13 cellular contexts compared by ENCODE assay signal in the genomic region with DNA sequence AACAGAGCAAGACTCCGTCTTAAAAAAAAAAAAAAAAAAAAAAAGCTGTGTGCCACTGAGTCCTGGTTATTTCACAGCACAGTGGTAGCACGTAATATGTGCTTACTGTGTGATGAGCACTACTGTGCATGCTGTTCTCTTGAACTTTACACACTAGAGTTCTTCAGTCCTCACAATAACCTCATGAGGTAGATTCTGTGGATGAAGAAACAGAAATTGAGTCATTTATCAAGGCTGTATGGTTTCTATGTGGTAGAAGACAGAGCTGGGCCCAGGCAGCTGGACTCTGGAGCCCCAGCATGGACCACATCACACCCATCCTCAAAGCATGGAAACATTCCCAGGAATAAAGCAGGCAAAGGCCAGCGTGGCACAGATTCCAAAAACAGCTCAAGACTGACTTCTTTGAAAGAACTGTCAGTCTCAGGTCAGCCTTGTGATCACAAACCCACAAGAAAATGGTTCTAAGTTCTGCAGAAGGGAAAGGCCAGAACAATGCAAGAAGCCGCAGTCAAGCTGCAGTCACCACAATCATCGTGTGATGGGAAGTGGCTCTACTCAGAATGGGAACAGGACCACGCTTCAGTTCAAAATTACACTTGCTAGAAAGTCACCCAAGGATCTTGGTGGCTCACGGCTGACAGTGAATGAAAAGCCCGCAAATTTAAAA. TPM values are rescaled to one million over a fixed set of nuclear protein-coding genes. Genes with fewer than 3 reads are reported as not detected.
A peak's percentile ranks its signal among the peaks of the same experiment; 100 is the strongest.
DNase-seq lines count a peak whose midpoint lies in the region; ATAC-seq, FAIRE-seq and TF ChIP-seq lines count a peak whose summit lies in the region.
"Had no signal": no experiment of that assay in that cellular context is flagged by ENCODE, and none has a peak within 500 bp of the region (broad histone marks: within the 10 kb centered on the region; RNA-seq: fewer than 3 reads in every experiment).

No MANE protein-coding gene starts in this region.

- peaks cover 63% of the 10 kb centered on the region for H3K4me1 ChIP-seq in A549
- peaks cover 51% of the 10 kb centered on the region for H3K4me1 ChIP-seq in Caco-2

- H3K4me2 ChIP-seq in A549 = no peak overlapping the region

- TF ChIP-seq CTCF in A549 (IDR thresholded peaks at IDR 0.05) (no peak), Caco-2 (IDR thresholded peaks at IDR 0.05; ENCODE audit: insufficient read depth in 1 of 2, low read depth in 1 of 2, low read length in 1 of 2, severe bottlenecking in 1 of 2, unreplicated experiment in 1 of 2) (no peak), RWPE1 (conservative IDR thresholded peaks at IDR 0.05; ENCODE audit: low read depth) (no peak)

- no peak for ATAC-seq in A549
- ATAC-seq in T-cell (replicated peaks in 1 of 4) = no peak
- ATAC-seq in HG03280 (IDR thresholded peaks at IDR 0.05; ENCODE audit: unreplicated experiment) = no peak

- CTCF ChIA-PET in A549 (lab: Yijun Ruan, JAX) (interaction anchor here (0.6 to 1.0 kb wide), 3 partner anchors 46 to 101 kb away, joined by 3 to 4 read pairs (median 3); no protein-coding TSS in a partner anchor), Caco-2 (lab: Charles Lee) (no interaction called here), RWPE1 (lab: Yijun Ruan, JAX) (interaction anchor here (0.6 to 1.2 kb wide), 3 partner anchors 12 to 65 kb away, joined by 3 to 6 read pairs (median 3); no protein-coding TSS in a partner anchor), T-cell (lab: Charles Lee) (interaction anchor here in 1 of 2 donors (0.9 kb wide), 1 partner anchor 185 kb away, joined by 3 read pairs; no protein-coding TSS in a partner anchor)

- DNase-seq in A549 (ENCODE audit: low read depth in 1 of 2, low spot score in 1 of 2) = no peak
- DNase-seq in Caco-2 = no peak
- DNase-seq in RWPE1 (ENCODE audit: low spot score) = no peak
- peak; percentile 61 for DNase-seq in medulla oblongata (ENCODE audit: extremely low spot score)
- DNase-seq in T-cell = no peak
- DNase-seq in 8988T = no peak
- DNase-seq in immature natural killer cell = no peak
- DNase-seq: activated naive CD4-positive, alpha-beta T cell treated with anti-CD3 and anti-CD28 coated beads, Interleukin-2, amount 10 ng/mL, durations not matched to agents 7 days and 5 days; CD8-positive, alpha-beta memory T cell; hypothalamus; NCI-H446; RPMI8226 had no signal

- H3K27ac ChIP-seq in A549 (peak overlapping the region; percentile 15 to 87; a peak in 4 of 6 replicates), RWPE1 (peak overlapping the region; percentile 95)

- H3K4me1 Mint-ChIP-seq in Caco-2 (ENCODE audit: low read depth, unreplicated experiment) (peaks cover 34% of the 10 kb centered on the region), T-cell (peaks cover 4 to 22% (median 12%) of the 10 kb centered on the region in 3 donors), immature natural killer cell (peaks cover 9 to 15% of the 10 kb centered on the region in 2 donors)

- H3K36me3 Mint-ChIP-seq in Caco-2 (ENCODE audit: insufficient read depth, unreplicated experiment) = peaks cover 15% of the 10 kb centered on the region
- H3K36me3 Mint-ChIP-seq in T-cell = no peaks in the 10 kb centered on the region
- H3K36me3 Mint-ChIP-seq in immature natural killer cell = no peaks in the 10 kb centered on the region
- H3K36me3 Mint-ChIP-seq: activated naive CD4-positive, alpha-beta T cell treated with anti-CD3 and anti-CD28 coated beads, Interleukin-2, amount 10 ng/mL, durations not matched to agents 7 days and 5 days had no signal

- TF ChIP-seq POLR2A in A549 (IDR thresholded peaks at IDR 0.05; ENCODE audit: low read length) = no peak

- FAIRE-seq in A549 (lab: Jason Lieb, UNC) = no peak

- no peaks in the 10 kb centered on the region for H3K9me3 Mint-ChIP-seq in Caco-2 (ENCODE audit: unreplicated experiment)
- H3K9me3 Mint-ChIP-seq in T-cell = no peaks in the 10 kb centered on the region
- no peaks in the 10 kb centered on the region for H3K9me3 Mint-ChIP-seq in immature natural killer cell
- H3K9me3 Mint-ChIP-seq: activated naive CD4-positive, alpha-beta T cell treated with anti-CD3 and anti-CD28 coated beads, Interleukin-2, amount 10 ng/mL, durations not matched to agents 7 days and 5 days; CD8-positive, alpha-beta memory T cell had no signal

- intact Hi-C loops in Caco-2 (cut with micrococcal nuclease; ENCODE audit: unreplicated experiment) = no loop called here

- H3K4me3 ChIP-seq in A549 (no peak overlapping the region), Caco-2 (ENCODE audit: low read depth, low read length) (no peak overlapping the region)

- no peak for TF ChIP-seq EP300 in A549 (IDR thresholded peaks at IDR 0.05)

- TF ChIP-seq RAD21 in A549 (conservative IDR thresholded peaks at IDR 0.05 in 1 of 2, IDR thresholded peaks at IDR 0.05 in 1 of 2) = no peak

- POLR2A ChIA-PET in A549 (lab: Yijun Ruan, JAX) (interaction anchor here (0.6 kb wide), 2 partner anchors 103 to 134 kb away, joined by 3 read pairs; a partner anchor contains a TSS), Caco-2 (lab: Charles Lee) (no interaction called here), RWPE1 (lab: Yijun Ruan, JAX; ENCODE audit: low non-redundant PET) (no interaction called here), T-cell (lab: Charles Lee) (interaction anchor here in 1 of 2 donors (0.6 kb wide), 1 partner anchor 27 kb away, joined by 4 read pairs; no protein-coding TSS in a partner anchor)

- no peaks in the 10 kb centered on the region for H3K36me3 ChIP-seq in Caco-2 (ENCODE audit: control insufficient read depth, insufficient read depth, low read length)

- 97% methylated on average over 8 of the region's 8 CpGs for WGBS in A549 (ENCODE audit: missing lambda C conversion rate)

- BruUV-seq in Caco-2 (replicated peaks; lab: Mats Ljungman, UMichigan) = no TSS peak

- H3K9me3 ChIP-seq in A549 (no peaks in the 10 kb centered on the region), Caco-2 (no peaks in the 10 kb centered on the region)

- no peaks in the 10 kb centered on the region for H3K27me3 ChIP-seq in Caco-2 (replicated peaks; ENCODE audit: control insufficient read depth, insufficient read depth, low read length)

- H3K27me3 Mint-ChIP-seq in Caco-2 (ENCODE audit: insufficient read depth, unreplicated experiment) = no peaks in the 10 kb centered on the region
- no peaks in the 10 kb centered on the region for H3K27me3 Mint-ChIP-seq in T-cell
- H3K27me3 Mint-ChIP-seq in immature natural killer cell (ENCODE audit: low read depth in 3 of 3) = peaks cover 1 to 9% (median 2%) of the 10 kb centered on the region in 3 donors
- H3K27me3 Mint-ChIP-seq: activated naive CD4-positive, alpha-beta T cell treated with anti-CD3 and anti-CD28 coated beads, Interleukin-2, amount 10 ng/mL, durations not matched to agents 7 days and 5 days had no signal

- H3K4me3 Mint-ChIP-seq in Caco-2 (ENCODE audit: unreplicated experiment) (no peak overlapping the region), T-cell (no peak overlapping the region), immature natural killer cell (no peak overlapping the region)
- H3K4me3 Mint-ChIP-seq: activated naive CD4-positive, alpha-beta T cell treated with anti-CD3 and anti-CD28 coated beads, Interleukin-2, amount 10 ng/mL, durations not matched to agents 7 days and 5 days; CD8-positive, alpha-beta memory T cell had no signal

- H3K27ac Mint-ChIP-seq in Caco-2 (ENCODE audit: unreplicated experiment) (peak overlapping the region; percentile 64), T-cell (no peak overlapping the region), immature natural killer cell (no peak overlapping the region)
- H3K27ac Mint-ChIP-seq: activated naive CD4-positive, alpha-beta T cell treated with anti-CD3 and anti-CD28 coated beads, Interleukin-2, amount 10 ng/mL, durations not matched to agents 7 days and 5 days had no signal

TF ChIP-seq in A549, 52 proteins besides CTCF, POLR2A, EP300 and RAD21:
- TF ChIP-seq GATA3 (IDR thresholded peaks at IDR 0.05; ENCODE audit: borderline replicate concordance) (no peak), PHF8 (IDR thresholded peaks at IDR 0.05; ENCODE audit: borderline replicate concordance, low read depth) (no peak), ZSCAN20 (CRISPR knock-in tag; IDR thresholded peaks at IDR 0.05) (no peak), NPAS2 (CRISPR knock-in tag; IDR thresholded peaks at IDR 0.05; ENCODE audit: borderline replicate concordance) (no peak), CBX8 (IDR thresholded peaks at IDR 0.05) (no peak), ESRRA (IDR thresholded peaks at IDR 0.05; ENCODE audit: borderline replicate concordance, low read length) (no peak), SREBF2 (IDR thresholded peaks at IDR 0.05) (no peak), SMC3 (IDR thresholded peaks at IDR 0.05) (no peak), RFX5 (IDR thresholded peaks at IDR 0.05) (no peak)
- TF ChIP-seq, protein P1, sequence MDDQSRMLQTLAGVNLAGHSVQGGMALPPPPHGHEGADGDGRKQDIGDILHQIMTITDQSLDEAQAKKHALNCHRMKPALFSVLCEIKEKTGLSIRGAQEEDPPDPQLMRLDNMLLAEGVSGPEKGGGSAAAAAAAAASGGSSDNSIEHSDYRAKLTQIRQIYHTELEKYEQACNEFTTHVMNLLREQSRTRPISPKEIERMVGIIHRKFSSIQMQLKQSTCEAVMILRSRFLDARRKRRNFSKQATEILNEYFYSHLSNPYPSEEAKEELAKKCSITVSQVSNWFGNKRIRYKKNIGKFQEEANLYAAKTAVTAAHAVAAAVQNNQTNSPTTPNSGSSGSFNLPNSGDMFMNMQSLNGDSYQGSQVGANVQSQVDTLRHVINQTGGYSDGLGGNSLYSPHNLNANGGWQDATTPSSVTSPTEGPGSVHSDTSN (IDR thresholded peaks at IDR 0.05) = no peak

RNA-seq across cellular contexts. Expression of a gene that starts 49.5 kb away (rescaled TPM):
- polyA plus RNA-seq in A549 (2011; rRNA removed) = 18.7 and 20.5 TPM in 2 replicates
- polyA plus RNA-seq in A549 (2012; cell fraction: cytosol; rRNA removed) = 13.3 and 17.7 TPM in 2 replicates
- polyA plus RNA-seq in A549 (2012; cell fraction: nucleus; rRNA removed) = 74.0 and 74.6 TPM in 2 replicates
- 30.1 to 35.1 TPM (median 30.3 TPM) in 3 replicates for polyA plus RNA-seq in A549 (2017; fragmentation: RNase III; extraction: RNeasy Plus Mini Kit Qiagen cat#74134 plus additional on column Dnase treatment)
- 28.0 and 34.1 TPM in 2 replicates for polyA minus RNA-seq in A549 (2011; rRNA and poly(A)+ RNA removed)
- 65.6 and 74.0 TPM in 2 replicates for total RNA-seq in Caco-2 (2022)
- 10 to 100 TPM; 19.1 to 37.5 (median 22.3) TPM for total RNA-seq in T-cell
- polyA plus RNA-seq in immature natural killer cell = 1 to 10 TPM in 2 of 3 donors, not detected in 1; 1.1 to 2.3 TPM
